31 cellular contexts compared by ENCODE assay signal in the genomic region with DNA sequence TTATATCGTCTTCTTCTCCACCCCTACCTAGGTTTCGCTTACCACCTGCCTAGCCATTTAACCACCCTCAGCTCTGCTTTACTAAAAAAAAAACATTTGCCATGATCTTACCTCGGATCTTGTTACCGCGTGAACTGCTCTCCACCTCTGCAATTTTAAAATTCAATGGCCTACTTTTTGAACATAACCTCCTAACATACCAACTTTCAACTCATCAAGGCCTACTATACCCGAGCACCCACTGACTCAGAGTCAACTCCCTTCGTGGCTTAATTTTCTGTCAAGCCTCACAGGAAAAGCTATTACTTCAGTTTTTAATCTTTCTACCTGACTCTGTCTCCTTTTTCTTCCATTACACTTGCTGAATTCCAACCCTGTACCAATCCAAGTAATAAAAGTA.
"Had no signal": no experiment of that assay in that cellular context is flagged by ENCODE, and none has a peak within 500 bp of the region (broad histone marks: within the 10 kb centered on the region; RNA-seq: fewer than 3 reads in every experiment).

No MANE protein-coding gene starts in this region.

- H3K4me1 Mint-ChIP-seq: immature natural killer cell; mesothelial cell of epicardium; neural crest cell; stimulated activated naive B cell treated with anti-CD40 and anti-IgM and Interleukin-4, amounts not matched to agents 10 μg/mL and 1 μg/mL and 100 μg/mL, for 72 hours had no signal

- FAIRE-seq: islet of Langerhans, pancreas, urothelium cell line had no signal

- H3K4me3 ChIP-seq: left lung, lower lobe of right lung, pancreas, psoas muscle, right atrium auricular region, skin epidermis, stomach, suprapubic skin, thoracic aorta, tibial artery, upper lobe of right lung had no signal

- ATAC-seq: left colon; left lung; lower lobe of right lung; naive thymus-derived CD4-positive, alpha-beta T cell; natural killer cell treated with Interleukin-12 subunit alpha and Interleukin-12 subunit beta and Interleukin-15 and Interleukin-18, amount 100 ng/mL, for 72 hours; pancreas; psoas muscle; sciatic nerve; stimulated activated naive B cell treated with anti-CD40 and anti-IgM and Interleukin-4, amounts not matched to agents 10 μg/mL and 1 μg/mL and 100 μg/mL, for 72 hours; stimulated activated naive CD8-positive, alpha-beta T cell treated with anti-CD3 and anti-CD28 coated beads, Interleukin-15, Interleukin-2, amounts not matched to agents 100 U/mL and 50 U/mL, for 24 hours; upper lobe of right lung had no signal

- H3K4me3 Mint-ChIP-seq: immature natural killer cell; mesothelial cell of epicardium; naive thymus-derived CD4-positive, alpha-beta T cell; natural killer cell treated with Interleukin-12 subunit alpha and Interleukin-12 subunit beta and Interleukin-15 and Interleukin-18, amount 100 ng/mL, for 72 hours; neural crest cell; stimulated activated naive B cell treated with anti-CD40 and anti-IgM and Interleukin-4, amounts not matched to agents 10 μg/mL and 1 μg/mL and 100 μg/mL, for 72 hours had no signal

- H3K9me3 Mint-ChIP-seq: immature natural killer cell; mesothelial cell of epicardium; naive thymus-derived CD4-positive, alpha-beta T cell; natural killer cell treated with Interleukin-12 subunit alpha and Interleukin-12 subunit beta and Interleukin-15 and Interleukin-18, amount 100 ng/mL, for 72 hours; neural crest cell; stimulated activated naive B cell treated with anti-CD40 and anti-IgM and Interleukin-4, amounts not matched to agents 10 μg/mL and 1 μg/mL and 100 μg/mL, for 72 hours had no signal

- H3K27ac ChIP-seq: left lung, lower lobe of right lung, pancreas, psoas muscle, right atrium auricular region, skin epidermis, stomach, suprapubic skin, thoracic aorta, tibial artery, upper lobe of right lung had no signal

- H3K27ac Mint-ChIP-seq: mesothelial cell of epicardium; natural killer cell treated with Interleukin-12 subunit alpha and Interleukin-12 subunit beta and Interleukin-15 and Interleukin-18, amount 100 ng/mL, for 72 hours; stimulated activated naive B cell treated with anti-CD40 and anti-IgM and Interleukin-4, amounts not matched to agents 10 μg/mL and 1 μg/mL and 100 μg/mL, for 72 hours had no signal

- H3K9me3 ChIP-seq: left lung, lower lobe of right lung, pancreas, psoas muscle, right atrium auricular region, stomach, suprapubic skin, thoracic aorta, tibial artery, upper lobe of right lung had no signal

- H3K27me3 Mint-ChIP-seq: naive thymus-derived CD4-positive, alpha-beta T cell; natural killer cell treated with Interleukin-12 subunit alpha and Interleukin-12 subunit beta and Interleukin-15 and Interleukin-18, amount 100 ng/mL, for 72 hours; stimulated activated naive B cell treated with anti-CD40 and anti-IgM and Interleukin-4, amounts not matched to agents 10 μg/mL and 1 μg/mL and 100 μg/mL, for 72 hours had no signal

- H3K27me3 ChIP-seq: left lung, pancreas, right atrium auricular region, stomach, suprapubic skin, tibial artery, upper lobe of right lung had no signal

- DNase-seq: hypothalamus; immature natural killer cell; kidney; left colon; left lung; lower lobe of right lung; mammary epithelial cell; mesendoderm; naive thymus-derived CD4-positive, alpha-beta T cell; pancreas; psoas muscle; stimulated activated CD4-positive, alpha-beta T cell treated with anti-CD3 and anti-CD28 coated beads, Interleukin-12 subunit alpha, Interleukin-12 subunit beta, amount 100 ng/mL, for 4 hours; stimulated activated CD4-positive, alpha-beta T cell treated with anti-CD3 and anti-CD28 coated beads, Interleukin-15, amount 100 ng/mL, for 24 hours; stimulated activated CD4-positive, alpha-beta T cell treated with anti-CD3 and anti-CD28 coated beads, Interleukin-2, amount 100 ng/mL, for 24 hours; stimulated activated CD4-positive, alpha-beta T cell treated with anti-CD3 and anti-CD28 coated beads, Interleukin-4, amount 100 ng/mL, for 1 hour; stimulated activated naive B cell treated with anti-CD40 and anti-IgM and Interleukin-4, amounts not matched to agents 10 μg/mL and 1 μg/mL and 100 μg/mL, for 72 hours; stimulated activated naive CD8-positive, alpha-beta T cell treated with anti-CD3 and anti-CD28 coated beads, Interleukin-15, Interleukin-2, amounts not matched to agents 100 U/mL and 50 U/mL, for 24 hours; stomach; tibial artery; trophoblast cell; upper lobe of right lung had no signal

- H3K4me1 ChIP-seq: left lung, lower lobe of right lung, pancreas, psoas muscle, right atrium auricular region, stomach, suprapubic skin, tibial artery, upper lobe of right lung had no signal
